28 cellular contexts compared by ENCODE assay signal in the genomic region with DNA sequence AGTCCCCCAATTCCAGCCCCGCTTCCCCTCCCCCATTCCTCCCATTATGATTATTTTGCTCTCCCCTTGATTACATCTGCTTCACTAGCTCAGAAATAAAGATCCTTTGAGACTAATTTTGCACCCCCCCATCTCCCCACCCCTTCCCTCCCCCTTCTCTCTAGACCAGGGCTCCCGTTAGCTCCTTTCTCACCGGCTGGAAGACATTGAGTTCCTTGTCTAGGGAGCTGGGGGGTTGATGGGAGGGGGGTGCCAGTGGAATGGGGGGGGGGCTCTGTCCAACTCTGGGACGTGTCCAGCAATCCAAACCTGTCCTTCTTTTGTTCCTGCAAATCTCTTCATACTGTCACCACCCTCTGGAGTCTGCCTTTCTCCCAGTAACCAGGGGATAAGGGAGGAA.
"Had no signal": no experiment of that assay in that cellular context is flagged by ENCODE, and none has a peak within 500 bp of the region (broad histone marks: within the 10 kb centered on the region; RNA-seq: fewer than 3 reads in every experiment).

No MANE protein-coding gene starts in this region.

- H3K36me3 Mint-ChIP-seq: activated naive CD8-positive, alpha-beta T cell treated with anti-CD3 and anti-CD28 coated beads, Interleukin-2, amount 10 ng/mL, durations not matched to agents 7 days and 5 days; T-cell had no signal

- DNase-seq: activated CD4-positive, alpha-beta memory T cell treated with anti-CD3 and anti-CD28 coated beads, Interleukin-2, amount 10 ng/mL, durations not matched to agents 7 days and 5 days; activated CD4-positive, alpha-beta T cell treated with anti-CD3 and anti-CD28 coated beads for 36 hours; activated CD4-positive, alpha-beta T cell treated with anti-CD3 and anti-CD28 coated beads, Interleukin-2, amount 50 U/mL, for 1 hour; activated CD4-positive, CD25-positive, alpha-beta regulatory T cell; activated naive CD4-positive, alpha-beta T cell treated with anti-CD3 and anti-CD28 coated beads, Interleukin-2, amount 50 U/mL, for 16 hours; activated naive CD8-positive, alpha-beta T cell treated with anti-CD3 and anti-CD28 coated beads, Interleukin-2, amount 10 ng/mL, durations not matched to agents 7 days and 5 days; activated T-cell treated with anti-CD3 and anti-CD28 coated beads for 4 hours; activated T-cell treated with anti-CD3 and anti-CD28 coated beads, Interleukin-2, amount 50 U/mL, for 48 hours; adrenal gland; Kasumi-1; KBM-7; NCI-H1048; NCI-H146; NCI-H187 treated with DMSO at 0.1 percent for 48 hours; NCI-H2081 treated with DMSO at 0.1 percent for 48 hours; NCI-H2171; NCI-H226; NCI-H774; NK-92 treated with Interleukin-12 subunit alpha and Interleukin-12 subunit beta, amount 100 ng/mL, for 24 hours; OCI-M1; RPMI8226; T-cell; T-helper 2 cell; T1000 had no signal

- H3K9me3 ChIP-seq: adrenal gland, breast epithelium had no signal

- H3K4me3 ChIP-seq: adrenal gland, breast epithelium, SK-N-MC had no signal

- H3K27ac Mint-ChIP-seq: activated CD4-positive, alpha-beta memory T cell treated with anti-CD3 and anti-CD28 coated beads, Interleukin-2, amount 10 ng/mL, durations not matched to agents 7 days and 5 days; activated CD4-positive, alpha-beta T cell treated with anti-CD3 and anti-CD28 coated beads for 36 hours; activated naive CD8-positive, alpha-beta T cell treated with anti-CD3 and anti-CD28 coated beads, Interleukin-2, amount 10 ng/mL, durations not matched to agents 7 days and 5 days; T-cell had no signal

- H3K36me3 ChIP-seq: adrenal gland, breast epithelium had no signal

- H3K4me3 Mint-ChIP-seq: activated CD4-positive, alpha-beta memory T cell treated with anti-CD3 and anti-CD28 coated beads, Interleukin-2, amount 10 ng/mL, durations not matched to agents 7 days and 5 days; activated CD4-positive, alpha-beta T cell treated with anti-CD3 and anti-CD28 coated beads for 36 hours; activated naive CD8-positive, alpha-beta T cell treated with anti-CD3 and anti-CD28 coated beads, Interleukin-2, amount 10 ng/mL, durations not matched to agents 7 days and 5 days; T-cell had no signal

- H3K4me1 ChIP-seq: breast epithelium had no signal

- H3K27ac ChIP-seq: adrenal gland, breast epithelium, SK-N-MC had no signal

- H3K9me3 Mint-ChIP-seq: activated CD4-positive, alpha-beta memory T cell treated with anti-CD3 and anti-CD28 coated beads, Interleukin-2, amount 10 ng/mL, durations not matched to agents 7 days and 5 days; activated naive CD8-positive, alpha-beta T cell treated with anti-CD3 and anti-CD28 coated beads, Interleukin-2, amount 10 ng/mL, durations not matched to agents 7 days and 5 days; T-cell had no signal

- ATAC-seq: activated CD4-positive, alpha-beta T cell treated with anti-CD3 and anti-CD28 coated beads for 36 hours; Panc1; Right ventricle myocardium inferior; T-cell had no signal
